ENCODE assay signal across 8 cellular contexts in the genomic region with DNA sequence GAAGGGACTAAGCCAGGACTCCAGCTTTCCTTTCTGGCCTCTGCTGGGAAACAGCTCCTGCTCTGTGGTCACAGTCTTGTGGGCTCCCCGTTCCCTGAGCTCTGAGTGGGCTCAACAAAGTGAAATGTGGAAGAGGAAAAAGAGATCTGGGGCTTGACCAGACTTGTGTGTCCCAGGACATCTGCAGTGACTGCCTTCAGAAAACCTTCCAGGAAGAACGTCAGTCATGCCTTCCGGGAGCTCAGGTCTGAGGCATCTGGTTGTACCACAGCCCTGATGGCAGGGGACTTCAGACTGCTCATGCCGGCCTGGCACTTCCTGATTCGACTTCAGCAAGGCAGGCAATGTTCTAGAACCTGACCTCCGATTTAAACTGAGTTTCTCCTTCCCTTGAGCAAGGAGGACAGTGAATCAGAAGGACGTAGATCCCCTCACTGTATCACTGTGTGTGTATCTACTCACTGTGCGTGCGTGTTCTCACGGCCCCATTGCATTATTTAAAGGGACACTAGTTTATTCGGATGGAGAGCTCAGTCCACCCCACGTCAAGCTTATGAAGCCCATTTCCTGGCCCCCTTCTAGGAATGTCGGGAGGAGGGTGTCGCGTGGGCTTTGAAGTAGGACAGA. TPM values are rescaled to one million over a fixed set of nuclear protein-coding genes. Genes with fewer than 3 reads are reported as not detected.
DNase-seq lines count a peak whose midpoint lies in the region; ATAC-seq and TF ChIP-seq lines count a peak whose summit lies in the region.

No MANE protein-coding gene starts in this region.

- H3K27ac Mint-ChIP-seq in HFFc6 = peak overlapping the region; percentile 76
- peak overlapping the region; percentile 36 for H3K27ac Mint-ChIP-seq in activated naive CD8-positive, alpha-beta T cell treated with anti-CD3 and anti-CD28 coated beads for 36 hours
- peak overlapping the region; percentile 67 for H3K27ac Mint-ChIP-seq in stimulated activated naive B cell treated with anti-CD40 and anti-IgM and Interleukin-4, amounts not matched to agents 10 μg/mL and 1 μg/mL and 100 μg/mL, for 72 hours

- peak overlapping the region; percentile 41; the same call in 1 of the 2 replicates for H3K4me3 ChIP-seq in iPS-18c (ENCODE audit: insufficient read depth, low read depth, low read length)

- H3K4me3 Mint-ChIP-seq in HFFc6 = peak overlapping the region; percentile 81
- peak overlapping the region; percentile 57 for H3K4me3 Mint-ChIP-seq in activated naive CD8-positive, alpha-beta T cell treated with anti-CD3 and anti-CD28 coated beads for 36 hours
- peak overlapping the region; percentile 74 to 78 for H3K4me3 Mint-ChIP-seq in stimulated activated naive B cell treated with anti-CD40 and anti-IgM and Interleukin-4, amounts not matched to agents 10 μg/mL and 1 μg/mL and 100 μg/mL, for 72 hours

- peaks cover 17% of the 10 kb centered on the region for H3K4me1 Mint-ChIP-seq in HFFc6 (ENCODE audit: low read depth)
- peaks cover 9% of the 10 kb centered on the region for H3K4me1 Mint-ChIP-seq in activated naive CD8-positive, alpha-beta T cell treated with anti-CD3 and anti-CD28 coated beads for 36 hours
- peaks cover 10 to 14% of the 10 kb centered on the region in 2 donors for H3K4me1 Mint-ChIP-seq in stimulated activated naive B cell treated with anti-CD40 and anti-IgM and Interleukin-4, amounts not matched to agents 10 μg/mL and 1 μg/mL and 100 μg/mL, for 72 hours

- H3K9me3 Mint-ChIP-seq in HFFc6 = no peaks in the 10 kb centered on the region
- peaks cover 4% of the 10 kb centered on the region for H3K9me3 Mint-ChIP-seq in activated naive CD8-positive, alpha-beta T cell treated with anti-CD3 and anti-CD28 coated beads for 36 hours
- H3K9me3 Mint-ChIP-seq in stimulated activated naive B cell treated with anti-CD40 and anti-IgM and Interleukin-4, amounts not matched to agents 10 μg/mL and 1 μg/mL and 100 μg/mL, for 72 hours = peaks cover 1 to 3% of the 10 kb centered on the region in 2 donors

- H3K9me3 ChIP-seq in iPS-18c (ENCODE audit: control insufficient read depth, insufficient read depth, low read length) = no peaks in the 10 kb centered on the region

- peaks cover 3% of the 10 kb centered on the region; the same call in 1 of the 2 replicates for H3K27me3 Mint-ChIP-seq in HFFc6 (ENCODE audit: insufficient read depth)
- H3K27me3 Mint-ChIP-seq in activated naive CD8-positive, alpha-beta T cell treated with anti-CD3 and anti-CD28 coated beads for 36 hours = peaks cover 38% of the 10 kb centered on the region
- H3K27me3 Mint-ChIP-seq in stimulated activated naive B cell treated with anti-CD40 and anti-IgM and Interleukin-4, amounts not matched to agents 10 μg/mL and 1 μg/mL and 100 μg/mL, for 72 hours = peaks cover 18 to 50% of the 10 kb centered on the region in 2 donors

- peak; percentile 49 for DNase-seq in AG08395 (ENCODE audit: low spot score)
- DNase-seq in HFFc6 = peak; percentile 10
- DNase-seq in activated naive CD8-positive, alpha-beta T cell treated with anti-CD3 and anti-CD28 coated beads for 36 hours = no peak
- DNase-seq in stimulated activated naive B cell treated with anti-CD40 and anti-IgM and Interleukin-4, amounts not matched to agents 10 μg/mL and 1 μg/mL and 100 μg/mL, for 72 hours = no peak
- no peak for DNase-seq in HUDEP-2 (lab: John Stamatoyannopoulos, UW; ENCODE audit: unreplicated experiment in 76 of 76)
- no peak for DNase-seq in NCI-H524 treated with DMSO at 0.1 percent for 48 hours (lab: John Stamatoyannopoulos, UW)

- no peak for TF ChIP-seq CTCF in HFFc6 (IDR thresholded peaks at IDR 0.05)

- no peaks in the 10 kb centered on the region; the same call in 1 of the 2 replicates for H3K36me3 Mint-ChIP-seq in HFFc6 (ENCODE audit: low read depth)
- peaks cover 6% of the 10 kb centered on the region for H3K36me3 Mint-ChIP-seq in activated naive CD8-positive, alpha-beta T cell treated with anti-CD3 and anti-CD28 coated beads for 36 hours
- H3K36me3 Mint-ChIP-seq in stimulated activated naive B cell treated with anti-CD40 and anti-IgM and Interleukin-4, amounts not matched to agents 10 μg/mL and 1 μg/mL and 100 μg/mL, for 72 hours = no peaks in the 10 kb centered on the region

- peak; percentile 76 to 84 for ATAC-seq in stimulated activated naive B cell treated with anti-CD40 and anti-IgM and Interleukin-4, amounts not matched to agents 10 μg/mL and 1 μg/mL and 100 μg/mL, for 72 hours (replicated peaks)
- ATAC-seq in HG03469 (IDR thresholded peaks at IDR 0.05; ENCODE audit: unreplicated experiment) = no peak

RNA-seq across cellular contexts. Expression of a gene that starts 0.6 kb away (rescaled TPM):
- 1 to 10 TPM; 1.9 to 8.0 (median 7.2) TPM for total RNA-seq in HFFc6 (2021; fragmentation: NEBNext Ultra II Directional; extraction: Animal tissue kit (Norgen Biotek cat#: 25700))
- total RNA-seq in activated naive CD8-positive, alpha-beta T cell treated with anti-CD3 and anti-CD28 coated beads for 36 hours = 1 to 10 TPM; 8.8 to 9.4 TPM

Comparison
In these comparisons a context has a peak if more than half of its experiments do, and no peak if none do; other contexts are left out.
1. DNase-seq: peak in AG08395 (single experiment) and HFFc6 (single experiment); none in activated naive CD8-positive, alpha-beta T cell treated with anti-CD3 and anti-CD28 coated beads for 36 hours (single experiment), stimulated activated naive B cell treated with anti-CD40 and anti-IgM and Interleukin-4, amounts not matched to agents 10 μg/mL and 1 μg/mL and 100 μg/mL, for 72 hours (single experiment), HUDEP-2 (0 of 76) and NCI-H524 treated with DMSO at 0.1 percent for 48 hours (single experiment).
2. Peak in every context shown above with its lines, with median percentiles within 50 percentile points of each other: H3K27ac Mint-ChIP-seq and H3K4me3 Mint-ChIP-seq.